In the genomic region with DNA sequence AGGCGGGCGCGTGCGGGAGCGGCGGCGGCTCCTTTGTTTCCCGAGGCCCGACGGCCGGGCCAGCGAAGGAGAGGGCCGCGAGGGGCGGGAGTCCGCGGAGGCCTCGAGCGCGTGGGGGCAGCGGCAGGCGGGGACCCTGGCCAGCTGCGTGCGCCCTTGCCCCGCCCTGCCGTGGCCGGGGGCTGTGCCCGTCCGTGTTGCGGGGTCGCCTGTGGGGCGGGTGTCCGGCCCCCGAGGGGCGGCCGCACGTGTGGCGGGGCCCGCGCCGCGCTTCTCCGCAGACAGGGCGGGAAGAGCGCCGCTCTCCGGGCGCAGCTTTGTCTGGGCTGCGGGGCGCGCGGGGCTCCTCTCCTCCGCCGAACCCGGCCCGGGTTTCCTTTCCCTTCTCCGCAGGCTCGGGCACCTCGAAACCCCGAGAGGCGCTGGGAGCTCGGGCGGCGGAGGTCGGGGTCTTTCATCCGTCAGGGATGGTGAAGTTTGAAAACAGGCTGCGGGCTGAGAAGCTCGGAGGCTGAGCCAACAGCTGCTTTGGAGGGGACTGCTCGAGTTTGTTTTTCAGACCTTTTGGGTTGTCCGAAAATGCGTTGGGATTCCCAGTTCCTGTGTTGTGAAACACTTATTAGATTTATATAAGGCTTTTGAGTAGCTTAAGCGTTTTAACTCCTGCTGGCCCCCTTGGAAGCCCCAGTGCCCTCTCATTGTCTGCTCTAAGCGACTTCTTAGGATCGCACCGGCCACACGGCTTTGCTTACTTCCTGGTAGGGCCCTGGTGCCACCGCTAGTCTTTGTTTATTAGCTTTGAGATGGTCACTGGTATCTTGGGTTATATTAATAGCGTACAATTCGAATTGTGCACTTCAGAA, we compare ENCODE assay signal across 8 cellular contexts. TPM values are rescaled to one million over a fixed set of nuclear protein-coding genes. Genes with fewer than 3 reads are reported as not detected.
A peak's percentile ranks its signal among the peaks of the same experiment; 100 is the strongest.
DNase-seq lines count a peak whose midpoint lies in the region; ATAC-seq, FAIRE-seq and TF ChIP-seq lines count a peak whose summit lies in the region.

No MANE protein-coding gene starts in this region.

- peak overlapping the region; percentile 94 for H3K9ac ChIP-seq in endothelial cell of umbilical vein (replicated peaks; ENCODE audit: extremely low read depth, insufficient read depth, low read length)

- 0 to 1% methylated on average over 17 to 69 of the region's 79 CpGs for WGBS in mesodermal cell (ENCODE audit: insufficient coverage in 2 of 2), 2 experiments

- H4K20me1 ChIP-seq in endothelial cell of umbilical vein (replicated peaks; ENCODE audit: control insufficient read depth, extremely low read depth, insufficient read depth, low read length), result peaks cover 11% of the 10 kb centered on the region

- no peaks in the 10 kb centered on the region for H3K27me3 ChIP-seq in endothelial cell of umbilical vein (ENCODE audit: control insufficient read depth in 2 of 2, insufficient read depth in 2 of 2, low read length in 2 of 2)

- H3K9me3 ChIP-seq in endothelial cell of umbilical vein (replicated peaks; ENCODE audit: control insufficient read depth, insufficient read depth, low read length), result no peaks in the 10 kb centered on the region
- H3K9me3 ChIP-seq in mesodermal cell (ENCODE audit: control insufficient read depth, low read length), result no peaks in the 10 kb centered on the region

- H3K36me3 ChIP-seq in endothelial cell of umbilical vein (ENCODE audit: control insufficient read depth in 2 of 2, extremely low read depth in 1 of 2, insufficient read depth in 2 of 2, low read length in 2 of 2), result no peaks in the 10 kb centered on the region
- no peaks in the 10 kb centered on the region for H3K36me3 ChIP-seq in mesodermal cell (ENCODE audit: control insufficient read depth, insufficient read depth, low read length)

- POLR2A ChIA-PET in activated CD8-positive, alpha-beta T cell treated with anti-CD3 and anti-CD28 coated beads for 36 hours (lab: Charles Lee), result interaction anchor here (0.7 to 5.5 kb wide), 24 partner anchors 9 to 588 kb away, joined by 3 to 62 read pairs (median 5); a partner anchor contains a TSS
- POLR2A ChIA-PET in endothelial cell of umbilical vein (lab: Charles Lee), result interaction anchor here (1.1 kb wide), 1 partner anchor 12 kb away, joined by 3 read pairs; no protein-coding TSS in a partner anchor

- H3K27ac ChIP-seq in endothelial cell of umbilical vein (ENCODE audit: insufficient read depth, low read depth, low read length), result peak overlapping the region; percentile 80
- H3K27ac ChIP-seq in mesodermal cell (ENCODE audit: low read depth, low read length, severe bottlenecking), result peak overlapping the region; percentile 86

- H3K9me1 ChIP-seq in endothelial cell of umbilical vein (replicated peaks; ENCODE audit: control insufficient read depth, extremely low read depth, insufficient read depth, low read length), result no peaks in the 10 kb centered on the region

- peaks cover 56% of the 10 kb centered on the region for H3K79me2 ChIP-seq in endothelial cell of umbilical vein (ENCODE audit: control insufficient read depth, insufficient read depth, low read length)

- H3K36me3 Mint-ChIP-seq in activated CD8-positive, alpha-beta T cell treated with anti-CD3 and anti-CD28 coated beads for 36 hours (ENCODE audit: low read depth), result peaks cover 12% of the 10 kb centered on the region

- no peak for TF ChIP-seq CTCF in activated CD8-positive, alpha-beta T cell treated with anti-CD3 and anti-CD28 coated beads for 36 hours (IDR thresholded peaks at IDR 0.05)
- peak in 1 of 2 donors; percentile 5 for TF ChIP-seq CTCF in endothelial cell of umbilical vein (IDR thresholded peaks at IDR 0.05; ENCODE audit: extremely low read depth in 1 of 2, insufficient read depth in 1 of 2, low read depth in 1 of 2, low read length in 2 of 2)

- ATAC-seq in HG02840 (IDR thresholded peaks at IDR 0.05; ENCODE audit: low FRiP score, unreplicated experiment), result peak; percentile 8
- ATAC-seq in activated CD8-positive, alpha-beta T cell treated with anti-CD3 and anti-CD28 coated beads for 36 hours, result no peak

- H3K9me3 Mint-ChIP-seq in activated CD8-positive, alpha-beta T cell treated with anti-CD3 and anti-CD28 coated beads for 36 hours, result no peaks in the 10 kb centered on the region

- TF ChIP-seq POLR2A in endothelial cell of umbilical vein (IDR thresholded peaks at IDR 0.05; ENCODE audit: low read depth, low read length), result peak; percentile 42

- peaks cover 69% of the 10 kb centered on the region for H3K4me1 ChIP-seq in endothelial cell of umbilical vein (ENCODE audit: control insufficient read depth, extremely low read depth, insufficient read depth, low read length)
- peaks cover 56% of the 10 kb centered on the region for H3K4me1 ChIP-seq in mesodermal cell (ENCODE audit: control insufficient read depth, insufficient read depth, low read length, poor library complexity, severe bottlenecking)

- no peaks in the 10 kb centered on the region for H3K27me3 Mint-ChIP-seq in activated CD8-positive, alpha-beta T cell treated with anti-CD3 and anti-CD28 coated beads for 36 hours

- BruUV-seq in endothelial cell of umbilical vein (replicated peaks; lab: Mats Ljungman, UMichigan), result no TSS peak

- H2AFZ ChIP-seq in endothelial cell of umbilical vein (ENCODE audit: low read depth, low read length), result peak overlapping the region; percentile 48

- peak overlapping the region; percentile 55 to 87 (median 85) for H3K4me3 ChIP-seq in endothelial cell of umbilical vein (replicated peaks in 1 of 3; ENCODE audit: insufficient read depth in 1 of 3, low read depth in 1 of 3, low read length in 3 of 3)
- peak overlapping the region; percentile 66 for H3K4me3 ChIP-seq in mesodermal cell (ENCODE audit: extremely low read depth, insufficient read depth, low read length, poor library complexity, severe bottlenecking)

- H3K4me3 Mint-ChIP-seq in activated CD8-positive, alpha-beta T cell treated with anti-CD3 and anti-CD28 coated beads for 36 hours, result peak overlapping the region; percentile 96

- H3K4me2 ChIP-seq in endothelial cell of umbilical vein (ENCODE audit: insufficient read depth, low read length), result peak overlapping the region; percentile 94

- CTCF ChIA-PET in activated CD8-positive, alpha-beta T cell treated with anti-CD3 and anti-CD28 coated beads for 36 hours (lab: Charles Lee), result interaction anchor here (0.7 to 4.4 kb wide), 20 partner anchors 9 to 104 kb away, joined by 3 to 53 read pairs (median 4); a partner anchor contains a TSS
- CTCF ChIA-PET in endothelial cell of umbilical vein (lab: Charles Lee), result interaction anchor here (0.9 to 6.4 kb wide), 16 partner anchors 9 to 564 kb away, joined by 3 to 76 read pairs (median 5); no protein-coding TSS in a partner anchor

- H3K4me1 Mint-ChIP-seq in activated CD8-positive, alpha-beta T cell treated with anti-CD3 and anti-CD28 coated beads for 36 hours (ENCODE audit: low read depth), result peaks cover 74% of the 10 kb centered on the region

- peak; percentile 59 for FAIRE-seq in endothelial cell of umbilical vein (lab: Jason Lieb, UNC)

- intact Hi-C loops in activated CD8-positive, alpha-beta T cell treated with anti-CD3 and anti-CD28 coated beads for 36 hours (cut with micrococcal nuclease), result loop anchor here (5.0 kb wide), 2 partner anchors 38 to 92 kb away; a partner anchor contains a TSS
- intact Hi-C loops in endothelial cell of umbilical vein (cut with micrococcal nuclease), result loop anchor here (1.0 to 5.0 kb wide), 6 partner anchors 48 to 608 kb away; no protein-coding TSS in a partner anchor

- peak; percentile 24 to 58 for DNase-seq in SHP77 (lab: John Stamatoyannopoulos, UW)
- DNase-seq in SHP77 treated with DMSO at 0.1 percent for 48 hours (lab: John Stamatoyannopoulos, UW), result no peak
- peak; percentile 32 for DNase-seq in NCI-H345 treated with DMSO at 0.1 percent for 48 hours (lab: John Stamatoyannopoulos, UW; ENCODE audit: unreplicated experiment)
- peak; percentile 68 for DNase-seq in activated CD8-positive, alpha-beta T cell treated with anti-CD3 and anti-CD28 coated beads for 36 hours
- DNase-seq in endothelial cell of umbilical vein (ENCODE audit: low read depth, low spot score), result peak; percentile 75
- peak; percentile 73 for DNase-seq in superior temporal gyrus (ENCODE audit: extremely low spot score)

- H3K27ac Mint-ChIP-seq in activated CD8-positive, alpha-beta T cell treated with anti-CD3 and anti-CD28 coated beads for 36 hours, result peak overlapping the region; percentile 96

- dilution Hi-C loops in endothelial cell of umbilical vein (cut with MboI; ENCODE audit: extremely low pct_ligation_motif_present, low sequenced_read_pairs), result no loop called here

TF ChIP-seq in endothelial cell of umbilical vein, 7 proteins besides CTCF, POLR2A, EP300 and RAD21:
- no peak for TF ChIP-seq EZH2 (IDR thresholded peaks at IDR 0.05; ENCODE audit: borderline replicate concordance, low read depth, low read length, severe bottlenecking)
- no peak for TF ChIP-seq FOS (IDR thresholded peaks at IDR 0.05; ENCODE audit: borderline replicate concordance, insufficient read depth, low read length)
- TF ChIP-seq GATA2 (IDR thresholded peaks at IDR 0.05; ENCODE audit: insufficient read depth, insufficient read length, low read depth, low read length), result no peak
- TF ChIP-seq, protein P1, sequence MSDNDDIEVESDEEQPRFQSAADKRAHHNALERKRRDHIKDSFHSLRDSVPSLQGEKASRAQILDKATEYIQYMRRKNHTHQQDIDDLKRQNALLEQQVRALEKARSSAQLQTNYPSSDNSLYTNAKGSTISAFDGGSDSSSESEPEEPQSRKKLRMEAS (IDR thresholded peaks at IDR 0.05; ENCODE audit: insufficient read depth, insufficient read length), result no peak
- TF ChIP-seq POLR2AphosphoS5 (IDR thresholded peaks at IDR 0.05; ENCODE audit: insufficient read depth, low read depth, low read length), result peak; percentile 41

RNA-seq across cellular contexts. Expression of a gene that starts 0.8 kb away (rescaled TPM):
- total RNA-seq in activated CD8-positive, alpha-beta T cell treated with anti-CD3 and anti-CD28 coated beads for 36 hours, result 10 to 100 TPM; 57.1 to 58.6 TPM
- 52.4 and 57.2 TPM in 2 replicates for total RNA-seq in endothelial cell of umbilical vein
- 15.9 and 18.8 TPM in 2 replicates for polyA plus RNA-seq in endothelial cell of umbilical vein
- polyA plus RNA-seq in endothelial cell of umbilical vein (2011; cell fraction: cytosol; rRNA removed), result 19.9 and 26.5 TPM in 2 replicates
- 95.2 and 103 TPM in 2 replicates for polyA plus RNA-seq in endothelial cell of umbilical vein (2011; cell fraction: nucleus; rRNA removed)
- polyA plus RNA-seq in endothelial cell of umbilical vein (2012), result 27.8 and 35.5 TPM in 2 replicates
- polyA minus RNA-seq in endothelial cell of umbilical vein, result 40.0 and 46.1 TPM in 2 replicates
- polyA minus RNA-seq in endothelial cell of umbilical vein (2011; cell fraction: cytosol; rRNA and poly(A)+ RNA removed), result 19.7 TPM
- polyA minus RNA-seq in endothelial cell of umbilical vein (2011; cell fraction: nucleus; rRNA and poly(A)+ RNA removed), result 81.2 and 93.6 TPM in 2 replicates
- polyA plus RNA-seq in mesodermal cell (2013, experiment 1 of 2), result 41.5 TPM
- 46.2 TPM for polyA plus RNA-seq in mesodermal cell (2013, experiment 2 of 2)
